Comparison of ENCODE assay signal across 30 cellular contexts in genomic region chr7:111676811-111677210, GRCh38.
"Had no signal": no experiment of that assay in that cellular context is flagged by ENCODE, and none has a peak within 500 bp of the region (broad histone marks: within the 10 kb centered on the region; RNA-seq: fewer than 3 reads in every experiment).

No MANE protein-coding gene starts in this region.

- ATAC-seq: activated naive CD4-positive, alpha-beta T cell treated with anti-CD3 and anti-CD28 coated beads, Interleukin-2, amount 50 U/mL, for 72 hours; activated T-cell treated with anti-CD3 and anti-CD28 coated beads, Interleukin-2, amount 50 U/mL, for 72 hours; gastroesophageal sphincter; T-helper 17 cell had no signal

- H3K4me1 ChIP-seq: ascending aorta, breast epithelium, colonic mucosa, esophagus squamous epithelium, gastroesophageal sphincter had no signal

- H3K36me3 ChIP-seq: ascending aorta, breast epithelium, cardiac muscle cell, colonic mucosa, esophagus squamous epithelium, gastroesophageal sphincter had no signal

- DNase-seq: activated CD4-positive, alpha-beta memory T cell treated with anti-CD3 and anti-CD28 coated beads, Interleukin-2, amount 10 ng/mL, durations not matched to agents 7 days and 5 days; activated CD4-positive, alpha-beta T cell treated with anti-CD3 and anti-CD28 coated beads for 4 hours; activated CD4-positive, alpha-beta T cell treated with anti-CD3 and anti-CD28 coated beads, Interleukin-2, amount 10 ng/mL, durations not matched to agents 7 days and 5 days; activated CD4-positive, alpha-beta T cell treated with anti-CD3 and anti-CD28 coated beads, Interleukin-2, amount 50 U/mL, for 4 hours; activated CD4-positive, CD25-positive, alpha-beta regulatory T cell; activated CD4-positive, CD25-positive, alpha-beta regulatory T cell treated with anti-CD3 and anti-CD28 coated beads, Interleukin-2, amount 50 U/mL, for 72 hours; activated CD8-positive, alpha-beta memory T cell treated with anti-CD3 and anti-CD28 coated beads, Interleukin-2, amount 50 U/mL, for 48 hours; activated gamma-delta T cell; activated naive CD4-positive, alpha-beta T cell; activated naive CD4-positive, alpha-beta T cell treated with anti-CD3 and anti-CD28 coated beads, Interleukin-2, amount 10 ng/mL, durations not matched to agents 7 days and 5 days; activated naive CD8-positive, alpha-beta T cell treated with anti-CD3 and anti-CD28 coated beads, Interleukin-2, amount 10 ng/mL, durations not matched to agents 7 days and 5 days; activated T-cell treated with anti-CD3 and anti-CD28 coated beads for 4 hours; activated T-cell treated with anti-CD3 and anti-CD28 coated beads, Interleukin-2, amount 50 U/mL, for 24 hours; activated T-cell treated with anti-CD3 and anti-CD28 coated beads, Interleukin-2, amount 50 U/mL, for 72 hours; central memory CD4-positive, alpha-beta T cell; cerebellar nuclear complex; colonic mucosa; effector CD8-positive, alpha-beta T cell; esophagus squamous epithelium; foreskin melanocyte; T-helper 17 cell; T1000 had no signal

- FAIRE-seq: endometrium, endothelial cell of umbilical vein had no signal

- H3K27me3 ChIP-seq: ascending aorta, breast epithelium, colonic mucosa, esophagus squamous epithelium, gastroesophageal sphincter had no signal

- H3K27ac ChIP-seq: ascending aorta, breast epithelium, cardiac muscle cell, colonic mucosa, epithelial cell of prostate, esophagus squamous epithelium, gastroesophageal sphincter had no signal

- H3K9me3 ChIP-seq: ascending aorta, breast epithelium, colonic mucosa, esophagus squamous epithelium, gastroesophageal sphincter had no signal

- H3K4me3 ChIP-seq: ascending aorta, breast epithelium, cardiac muscle cell, colonic mucosa, esophagus squamous epithelium, gastroesophageal sphincter had no signal
